In the genomic region with DNA sequence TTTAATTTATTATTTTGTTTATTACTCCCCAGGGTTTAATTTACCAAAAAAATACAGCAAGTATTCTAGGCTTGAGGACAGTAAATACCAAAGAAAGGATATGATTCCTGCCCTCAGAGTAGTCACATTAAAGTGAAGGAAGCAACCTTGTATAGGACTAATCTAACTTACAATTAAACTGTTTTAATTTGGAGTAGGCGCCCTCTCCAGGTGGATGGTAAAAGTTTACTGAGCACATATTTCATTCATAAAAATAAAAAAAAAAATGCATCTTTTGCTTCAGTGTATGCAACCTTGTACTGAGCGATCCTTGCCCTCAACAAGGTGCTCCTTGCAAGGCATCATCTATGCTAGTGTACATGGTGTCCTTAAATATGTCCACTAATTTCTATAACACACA, we compare ENCODE assay signal across 2 cellular contexts.
TF ChIP-seq lines count a peak whose summit lies in the region.

No MANE protein-coding gene starts in this region.

TF ChIP-seq in liver, 16 proteins besides CTCF, POLR2A, EP300 and RAD21:
- TF ChIP-seq, protein P1, sequence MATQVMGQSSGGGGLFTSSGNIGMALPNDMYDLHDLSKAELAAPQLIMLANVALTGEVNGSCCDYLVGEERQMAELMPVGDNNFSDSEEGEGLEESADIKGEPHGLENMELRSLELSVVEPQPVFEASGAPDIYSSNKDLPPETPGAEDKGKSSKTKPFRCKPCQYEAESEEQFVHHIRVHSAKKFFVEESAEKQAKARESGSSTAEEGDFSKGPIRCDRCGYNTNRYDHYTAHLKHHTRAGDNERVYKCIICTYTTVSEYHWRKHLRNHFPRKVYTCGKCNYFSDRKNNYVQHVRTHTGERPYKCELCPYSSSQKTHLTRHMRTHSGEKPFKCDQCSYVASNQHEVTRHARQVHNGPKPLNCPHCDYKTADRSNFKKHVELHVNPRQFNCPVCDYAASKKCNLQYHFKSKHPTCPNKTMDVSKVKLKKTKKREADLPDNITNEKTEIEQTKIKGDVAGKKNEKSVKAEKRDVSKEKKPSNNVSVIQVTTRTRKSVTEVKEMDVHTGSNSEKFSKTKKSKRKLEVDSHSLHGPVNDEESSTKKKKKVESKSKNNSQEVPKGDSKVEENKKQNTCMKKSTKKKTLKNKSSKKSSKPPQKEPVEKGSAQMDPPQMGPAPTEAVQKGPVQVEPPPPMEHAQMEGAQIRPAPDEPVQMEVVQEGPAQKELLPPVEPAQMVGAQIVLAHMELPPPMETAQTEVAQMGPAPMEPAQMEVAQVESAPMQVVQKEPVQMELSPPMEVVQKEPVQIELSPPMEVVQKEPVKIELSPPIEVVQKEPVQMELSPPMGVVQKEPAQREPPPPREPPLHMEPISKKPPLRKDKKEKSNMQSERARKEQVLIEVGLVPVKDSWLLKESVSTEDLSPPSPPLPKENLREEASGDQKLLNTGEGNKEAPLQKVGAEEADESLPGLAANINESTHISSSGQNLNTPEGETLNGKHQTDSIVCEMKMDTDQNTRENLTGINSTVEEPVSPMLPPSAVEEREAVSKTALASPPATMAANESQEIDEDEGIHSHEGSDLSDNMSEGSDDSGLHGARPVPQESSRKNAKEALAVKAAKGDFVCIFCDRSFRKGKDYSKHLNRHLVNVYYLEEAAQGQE (IDR thresholded peaks at IDR 0.05), result no peak
- TF ChIP-seq YY1 (IDR thresholded peaks at IDR 0.05) (no peak), FOXA1 (IDR thresholded peaks at IDR 0.05) (no peak), SP1 (IDR thresholded peaks at IDR 0.05) (no peak)
- TF ChIP-seq, protein P2, sequence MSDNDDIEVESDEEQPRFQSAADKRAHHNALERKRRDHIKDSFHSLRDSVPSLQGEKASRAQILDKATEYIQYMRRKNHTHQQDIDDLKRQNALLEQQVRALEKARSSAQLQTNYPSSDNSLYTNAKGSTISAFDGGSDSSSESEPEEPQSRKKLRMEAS (IDR thresholded peaks at IDR 0.05), result no peak

TF ChIP-seq in HepG2, 621 proteins besides CTCF, POLR2A, EP300 and RAD21 (continued from another document):
- TF ChIP-seq, protein P3, sequence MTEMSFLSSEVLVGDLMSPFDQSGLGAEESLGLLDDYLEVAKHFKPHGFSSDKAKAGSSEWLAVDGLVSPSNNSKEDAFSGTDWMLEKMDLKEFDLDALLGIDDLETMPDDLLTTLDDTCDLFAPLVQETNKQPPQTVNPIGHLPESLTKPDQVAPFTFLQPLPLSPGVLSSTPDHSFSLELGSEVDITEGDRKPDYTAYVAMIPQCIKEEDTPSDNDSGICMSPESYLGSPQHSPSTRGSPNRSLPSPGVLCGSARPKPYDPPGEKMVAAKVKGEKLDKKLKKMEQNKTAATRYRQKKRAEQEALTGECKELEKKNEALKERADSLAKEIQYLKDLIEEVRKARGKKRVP (CRISPR knock-in tag; IDR thresholded peaks at IDR 0.05), result no peak
- TF ChIP-seq POLR2AphosphoS5 (IDR thresholded peaks at IDR 0.05; ENCODE audit: low read depth, low read length) (no peak), PHF5A (CRISPR knock-in tag; IDR thresholded peaks at IDR 0.05; ENCODE audit: low read depth, unreplicated experiment) (no peak), SRSF9 (IDR thresholded peaks at IDR 0.05; ENCODE audit: borderline replicate concordance, insufficient read depth, low read depth, low read length, poor library complexity, severe bottlenecking) (no peak), ZNF816 (CRISPR knock-in tag; IDR thresholded peaks at IDR 0.05; ENCODE audit: borderline replicate concordance) (no peak), XBP1 (CRISPR knock-in tag; IDR thresholded peaks at IDR 0.05) (no peak), TGIF2 (CRISPR knock-in tag; IDR thresholded peaks at IDR 0.05) (no peak), ZNF180 (CRISPR knock-in tag; IDR thresholded peaks at IDR 0.05; ENCODE audit: borderline replicate concordance, low read depth) (no peak), HMG20B (CRISPR knock-in tag; conservative IDR thresholded peaks at IDR 0.05) (no peak), ZNF225 (CRISPR knock-in tag; IDR thresholded peaks at IDR 0.05) (no peak), HOXA3 (CRISPR knock-in tag; IDR thresholded peaks at IDR 0.05) (no peak), KMT2B (CRISPR knock-in tag; IDR thresholded peaks at IDR 0.05) (no peak)
- TF ChIP-seq, protein P4, sequence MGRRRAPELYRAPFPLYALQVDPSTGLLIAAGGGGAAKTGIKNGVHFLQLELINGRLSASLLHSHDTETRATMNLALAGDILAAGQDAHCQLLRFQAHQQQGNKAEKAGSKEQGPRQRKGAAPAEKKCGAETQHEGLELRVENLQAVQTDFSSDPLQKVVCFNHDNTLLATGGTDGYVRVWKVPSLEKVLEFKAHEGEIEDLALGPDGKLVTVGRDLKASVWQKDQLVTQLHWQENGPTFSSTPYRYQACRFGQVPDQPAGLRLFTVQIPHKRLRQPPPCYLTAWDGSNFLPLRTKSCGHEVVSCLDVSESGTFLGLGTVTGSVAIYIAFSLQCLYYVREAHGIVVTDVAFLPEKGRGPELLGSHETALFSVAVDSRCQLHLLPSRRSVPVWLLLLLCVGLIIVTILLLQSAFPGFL (CRISPR knock-in tag; IDR thresholded peaks at IDR 0.05), result no peak
- TF ChIP-seq, protein P5, sequence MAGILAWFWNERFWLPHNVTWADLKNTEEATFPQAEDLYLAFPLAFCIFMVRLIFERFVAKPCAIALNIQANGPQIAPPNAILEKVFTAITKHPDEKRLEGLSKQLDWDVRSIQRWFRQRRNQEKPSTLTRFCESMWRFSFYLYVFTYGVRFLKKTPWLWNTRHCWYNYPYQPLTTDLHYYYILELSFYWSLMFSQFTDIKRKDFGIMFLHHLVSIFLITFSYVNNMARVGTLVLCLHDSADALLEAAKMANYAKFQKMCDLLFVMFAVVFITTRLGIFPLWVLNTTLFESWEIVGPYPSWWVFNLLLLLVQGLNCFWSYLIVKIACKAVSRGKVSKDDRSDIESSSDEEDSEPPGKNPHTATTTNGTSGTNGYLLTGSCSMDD (CRISPR knock-in tag; IDR thresholded peaks at IDR 0.05), result no peak
